Comparison of ENCODE assay signal across 1 cellular context in genomic region chr3:27483117-27484001, GRCh38.
TF ChIP-seq lines count a peak whose summit lies in the region.

No MANE protein-coding gene starts in this region.

TF ChIP-seq in HCT116, 20 proteins besides CTCF, POLR2A, EP300 and RAD21 (continued from another document):
- TF ChIP-seq, protein P1, sequence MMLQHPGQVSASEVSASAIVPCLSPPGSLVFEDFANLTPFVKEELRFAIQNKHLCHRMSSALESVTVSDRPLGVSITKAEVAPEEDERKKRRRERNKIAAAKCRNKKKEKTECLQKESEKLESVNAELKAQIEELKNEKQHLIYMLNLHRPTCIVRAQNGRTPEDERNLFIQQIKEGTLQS (IDR thresholded peaks at IDR 0.05): no peak
